In the genomic region with DNA sequence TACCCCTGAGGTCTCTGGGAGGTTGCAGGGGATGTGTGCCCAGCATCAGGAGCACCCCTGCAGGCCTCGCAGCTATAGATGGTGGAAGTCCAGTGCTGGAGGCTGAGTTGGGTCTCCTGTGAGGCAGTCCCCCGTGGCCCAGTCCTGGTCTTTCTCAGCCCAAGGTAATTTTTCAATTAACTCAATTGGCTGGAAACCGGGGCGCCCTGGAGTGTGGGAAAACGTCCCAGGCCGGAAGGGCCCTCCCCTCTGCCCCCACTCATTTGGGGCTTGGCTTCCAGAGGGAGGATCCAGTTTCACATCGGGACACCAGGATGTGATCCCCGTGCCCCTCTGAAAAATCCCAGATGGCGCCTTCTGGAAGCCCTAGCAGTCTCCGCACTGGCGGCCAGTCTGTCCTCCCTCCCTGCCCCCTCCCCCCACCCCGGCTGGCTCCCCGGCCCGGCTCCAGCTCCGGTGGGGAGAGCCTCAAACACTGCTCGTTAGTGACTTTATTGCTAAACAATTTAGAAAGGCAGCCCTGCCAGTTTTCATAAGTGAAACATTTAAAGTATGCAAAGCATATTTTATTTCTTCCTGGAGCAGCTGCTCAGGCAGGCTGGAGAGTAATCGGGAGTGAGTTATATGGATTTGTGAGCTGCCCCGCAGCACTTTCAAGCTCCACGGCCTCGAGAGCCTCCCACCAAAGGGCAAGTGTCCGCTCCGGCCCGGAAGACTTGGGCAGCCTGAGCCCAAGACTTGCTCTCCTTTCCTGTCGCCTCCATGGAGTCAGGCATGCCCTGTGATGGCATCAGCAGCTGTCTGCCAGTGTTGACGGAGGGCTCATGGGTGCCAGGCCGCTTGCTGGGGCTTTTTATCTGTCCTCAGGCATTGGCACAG, we compare ENCODE assay signal across 9 cellular contexts.
DNase-seq lines count a peak whose midpoint lies in the region; ATAC-seq, FAIRE-seq and TF ChIP-seq lines count a peak whose summit lies in the region.
"Had no signal": no experiment of that assay in that cellular context is flagged by ENCODE, and none has a peak within 500 bp of the region (broad histone marks: within the 10 kb centered on the region; RNA-seq: fewer than 3 reads in every experiment).

No MANE protein-coding gene starts in this region.

- ATAC-seq in GM18517 (IDR thresholded peaks at IDR 0.05; ENCODE audit: unreplicated experiment), result no peak

- peak; percentile 90 for DNase-seq in choroid plexus epithelial cell (ENCODE audit: low read depth)
- peak; percentile 91 for DNase-seq in left kidney (ENCODE audit: low read depth, low spot score)
- DNase-seq in substantia nigra (lab: John Stamatoyannopoulos, UW), result peak in 42 of 49 donors; percentile 25 to 84 (median 58)
- DNase-seq in D341Med (ENCODE audit: low spot score), result no peak
- DNase-seq in GM19239 (ENCODE audit: insufficient read length, low spot score), result no peak
- no peak for DNase-seq in NOMO-1 treated with dmso at 0.1 percent for 144 hours (lab: John Stamatoyannopoulos, UW; ENCODE audit: unreplicated experiment)
- DNase-seq: NCI-H1105 treated with DMSO at 0.1 percent for 48 hours had no signal

- FAIRE-seq in GM19239 (lab: Jason Lieb, UNC), result no peak

- H3K4me3 ChIP-seq in choroid plexus epithelial cell (ENCODE audit: low read depth, low read length), result peak overlapping the region; percentile 33

- no peak for TF ChIP-seq CTCF in choroid plexus epithelial cell (conservative IDR thresholded peaks at IDR 0.05; ENCODE audit: low read depth, low read length)

- H3K27ac ChIP-seq in substantia nigra (ENCODE audit: low read depth, low read length, poor library complexity, severe bottlenecking), result peak overlapping the region; percentile 93

- TF ChIP-seq RAD21 in Ishikawa (IDR thresholded peaks at IDR 0.05; ENCODE audit: low read depth), result no peak; the same call in 1 of the 2 replicates

- peak; percentile 98 for TF ChIP-seq EP300 in Ishikawa (IDR thresholded peaks at IDR 0.05; ENCODE audit: borderline replicate concordance)

TF ChIP-seq in Ishikawa, 13 proteins besides CTCF, POLR2A, EP300 and RAD21:
- TF ChIP-seq CEBPB (IDR thresholded peaks at IDR 0.05) (no peak), TAF1 (IDR thresholded peaks at IDR 0.05; ENCODE audit: low read depth) (no peak), ZBTB7A (IDR thresholded peaks at IDR 0.05; ENCODE audit: low read depth) (no peak), MAX (IDR thresholded peaks at IDR 0.05) (peak; percentile 85), TEAD4 (IDR thresholded peaks at IDR 0.05) (peak; percentile 81), YY1 (IDR thresholded peaks at IDR 0.05; ENCODE audit: low read depth) (peak; percentile 60), CREB1 (IDR thresholded peaks at IDR 0.05; ENCODE audit: low read depth) (no peak), FOXM1 (IDR thresholded peaks at IDR 0.05; ENCODE audit: borderline replicate concordance, low read depth) (peak; percentile 94), USF1 (IDR thresholded peaks at IDR 0.05) (no peak), TCF12 (IDR thresholded peaks at IDR 0.05; ENCODE audit: low read depth) (peak; percentile 98), EGR1 (IDR thresholded peaks at IDR 0.05) (peak; percentile 47; the same call in 1 of the 2 replicates), NFIC (IDR thresholded peaks at IDR 0.05) (peak; percentile 91)
- TF ChIP-seq, protein P1, sequence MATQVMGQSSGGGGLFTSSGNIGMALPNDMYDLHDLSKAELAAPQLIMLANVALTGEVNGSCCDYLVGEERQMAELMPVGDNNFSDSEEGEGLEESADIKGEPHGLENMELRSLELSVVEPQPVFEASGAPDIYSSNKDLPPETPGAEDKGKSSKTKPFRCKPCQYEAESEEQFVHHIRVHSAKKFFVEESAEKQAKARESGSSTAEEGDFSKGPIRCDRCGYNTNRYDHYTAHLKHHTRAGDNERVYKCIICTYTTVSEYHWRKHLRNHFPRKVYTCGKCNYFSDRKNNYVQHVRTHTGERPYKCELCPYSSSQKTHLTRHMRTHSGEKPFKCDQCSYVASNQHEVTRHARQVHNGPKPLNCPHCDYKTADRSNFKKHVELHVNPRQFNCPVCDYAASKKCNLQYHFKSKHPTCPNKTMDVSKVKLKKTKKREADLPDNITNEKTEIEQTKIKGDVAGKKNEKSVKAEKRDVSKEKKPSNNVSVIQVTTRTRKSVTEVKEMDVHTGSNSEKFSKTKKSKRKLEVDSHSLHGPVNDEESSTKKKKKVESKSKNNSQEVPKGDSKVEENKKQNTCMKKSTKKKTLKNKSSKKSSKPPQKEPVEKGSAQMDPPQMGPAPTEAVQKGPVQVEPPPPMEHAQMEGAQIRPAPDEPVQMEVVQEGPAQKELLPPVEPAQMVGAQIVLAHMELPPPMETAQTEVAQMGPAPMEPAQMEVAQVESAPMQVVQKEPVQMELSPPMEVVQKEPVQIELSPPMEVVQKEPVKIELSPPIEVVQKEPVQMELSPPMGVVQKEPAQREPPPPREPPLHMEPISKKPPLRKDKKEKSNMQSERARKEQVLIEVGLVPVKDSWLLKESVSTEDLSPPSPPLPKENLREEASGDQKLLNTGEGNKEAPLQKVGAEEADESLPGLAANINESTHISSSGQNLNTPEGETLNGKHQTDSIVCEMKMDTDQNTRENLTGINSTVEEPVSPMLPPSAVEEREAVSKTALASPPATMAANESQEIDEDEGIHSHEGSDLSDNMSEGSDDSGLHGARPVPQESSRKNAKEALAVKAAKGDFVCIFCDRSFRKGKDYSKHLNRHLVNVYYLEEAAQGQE (IDR thresholded peaks at IDR 0.05; ENCODE audit: low read depth), result no peak

Comparison
In these comparisons a context has a peak if more than half of its experiments do, and no peak if none do; other contexts are left out.
1. DNase-seq: peak in choroid plexus epithelial cell (single experiment), left kidney (single experiment) and substantia nigra (42 of 49); none in D341Med (single experiment), GM19239 (single experiment) and NOMO-1 treated with dmso at 0.1 percent for 144 hours (single experiment).